ENCODE assay signal across 23 cellular contexts in genomic region chrX:47722260-47722659, GRCh38.
DNase-seq lines count a peak whose midpoint lies in the region; ATAC-seq and TF ChIP-seq lines count a peak whose summit lies in the region.
"Had no signal": no experiment of that assay in that cellular context is flagged by ENCODE, and none has a peak within 500 bp of the region (broad histone marks: within the 10 kb centered on the region; RNA-seq: fewer than 3 reads in every experiment).

No MANE protein-coding gene starts in this region.

- no peaks in the 10 kb centered on the region for H3K4me1 ChIP-seq in parathyroid adenoma
- H3K4me1 ChIP-seq in naive thymus-derived CD4-positive, alpha-beta T cell (ENCODE audit: control insufficient read depth in 2 of 2, insufficient read depth in 2 of 2, low read length in 2 of 2), result no peaks in the 10 kb centered on the region
- H3K4me1 ChIP-seq: BE2C, BLaER1 had no signal

- H3K36me3 ChIP-seq in parathyroid adenoma (ENCODE audit: control insufficient read depth, insufficient read depth, low read length), result no peaks in the 10 kb centered on the region
- H3K36me3 ChIP-seq in naive thymus-derived CD4-positive, alpha-beta T cell (ENCODE audit: control insufficient read depth in 2 of 3, insufficient read depth in 3 of 3, low read length in 3 of 3), result no peaks in the 10 kb centered on the region
- H3K36me3 ChIP-seq: BE2C, BLaER1 had no signal

- H3K27me3 ChIP-seq in parathyroid adenoma (ENCODE audit: control insufficient read depth, insufficient read depth, low read length), result no peaks in the 10 kb centered on the region
- no peaks in the 10 kb centered on the region for H3K27me3 ChIP-seq in naive thymus-derived CD4-positive, alpha-beta T cell (ENCODE audit: control insufficient read depth in 2 of 2, insufficient read depth in 2 of 2, low read length in 2 of 2)
- H3K27me3 ChIP-seq: BE2C had no signal

- intact Hi-C loops in naive thymus-derived CD4-positive, alpha-beta T cell (cut with micrococcal nuclease), result no loop called here

- H3K27ac ChIP-seq in parathyroid adenoma, result no peak overlapping the region
- H3K27ac ChIP-seq in naive thymus-derived CD4-positive, alpha-beta T cell (ENCODE audit: low read depth, low read length), result no peak overlapping the region
- H3K27ac ChIP-seq: BLaER1 had no signal

- H3K4me1 Mint-ChIP-seq in T-helper 17 cell, result peaks cover 2% of the 10 kb centered on the region
- no peaks in the 10 kb centered on the region for H3K4me1 Mint-ChIP-seq in stimulated activated naive B cell treated with anti-CD40 and anti-IgM and Interleukin-4, amounts not matched to agents 10 μg/mL and 1 μg/mL and 100 μg/mL, for 72 hours
- peaks cover 0 to 2% (median 0%) of the 10 kb centered on the region in 7 donors for H3K4me1 Mint-ChIP-seq in naive thymus-derived CD4-positive, alpha-beta T cell
- no peaks in the 10 kb centered on the region for H3K4me1 Mint-ChIP-seq in activated CD8-positive, alpha-beta memory T cell treated with anti-CD3 and anti-CD28 coated beads, Interleukin-2, amount 10 ng/mL, durations not matched to agents 7 days and 5 days
- H3K4me1 Mint-ChIP-seq: CD14-positive monocyte; CD4-positive, alpha-beta memory T cell; CD4-positive, CD25-positive, alpha-beta regulatory T cell; CD8-positive, alpha-beta memory T cell had no signal

- peak overlapping the region; percentile 29 for H3K27ac Mint-ChIP-seq in T-helper 17 cell
- no peak overlapping the region for H3K27ac Mint-ChIP-seq in stimulated activated naive B cell treated with anti-CD40 and anti-IgM and Interleukin-4, amounts not matched to agents 10 μg/mL and 1 μg/mL and 100 μg/mL, for 72 hours
- H3K27ac Mint-ChIP-seq in naive thymus-derived CD4-positive, alpha-beta T cell, result no peak overlapping the region
- no peak overlapping the region for H3K27ac Mint-ChIP-seq in activated CD8-positive, alpha-beta memory T cell treated with anti-CD3 and anti-CD28 coated beads, Interleukin-2, amount 10 ng/mL, durations not matched to agents 7 days and 5 days
- H3K27ac Mint-ChIP-seq: CD14-positive monocyte; CD4-positive, alpha-beta memory T cell; CD4-positive, CD25-positive, alpha-beta regulatory T cell; CD8-positive, alpha-beta memory T cell had no signal

- H3K4me3 Mint-ChIP-seq in T-helper 17 cell, result no peak overlapping the region
- H3K4me3 Mint-ChIP-seq in stimulated activated naive B cell treated with anti-CD40 and anti-IgM and Interleukin-4, amounts not matched to agents 10 μg/mL and 1 μg/mL and 100 μg/mL, for 72 hours, result no peak overlapping the region
- no peak overlapping the region for H3K4me3 Mint-ChIP-seq in naive thymus-derived CD4-positive, alpha-beta T cell
- H3K4me3 Mint-ChIP-seq in activated CD8-positive, alpha-beta memory T cell treated with anti-CD3 and anti-CD28 coated beads, Interleukin-2, amount 10 ng/mL, durations not matched to agents 7 days and 5 days, result no peak overlapping the region
- H3K4me3 Mint-ChIP-seq: CD14-positive monocyte; CD4-positive, alpha-beta memory T cell; CD4-positive, CD25-positive, alpha-beta regulatory T cell; CD8-positive, alpha-beta memory T cell had no signal

- H2AFZ ChIP-seq in parathyroid adenoma, result peak overlapping the region; percentile 38

- ATAC-seq in T-helper 17 cell, result no peak
- no peak for ATAC-seq in stimulated activated naive B cell treated with anti-CD40 and anti-IgM and Interleukin-4, amounts not matched to agents 10 μg/mL and 1 μg/mL and 100 μg/mL, for 72 hours (replicated peaks)
- no peak for ATAC-seq in naive thymus-derived CD4-positive, alpha-beta T cell
- no peak for ATAC-seq in activated CD8-positive, alpha-beta memory T cell treated with anti-CD3 and anti-CD28 coated beads, Interleukin-2, amount 10 ng/mL, durations not matched to agents 7 days and 5 days
- ATAC-seq: GM12878 had no signal

- CTCF ChIA-PET in naive thymus-derived CD4-positive, alpha-beta T cell (lab: Charles Lee), result no interaction called here
- CTCF ChIA-PET in activated CD8-positive, alpha-beta memory T cell treated with anti-CD3 and anti-CD28 coated beads, Interleukin-2, amount 10 ng/mL, durations not matched to agents 7 days and 5 days (lab: Charles Lee), result no interaction called here

- H3K27me3 Mint-ChIP-seq in T-helper 17 cell, result no peaks in the 10 kb centered on the region
- peaks cover 21 to 27% of the 10 kb centered on the region in 2 donors for H3K27me3 Mint-ChIP-seq in stimulated activated naive B cell treated with anti-CD40 and anti-IgM and Interleukin-4, amounts not matched to agents 10 μg/mL and 1 μg/mL and 100 μg/mL, for 72 hours
- peaks cover 0 to 14% (median 0%) of the 10 kb centered on the region in 5 donors for H3K27me3 Mint-ChIP-seq in naive thymus-derived CD4-positive, alpha-beta T cell
- peaks cover 3% of the 10 kb centered on the region for H3K27me3 Mint-ChIP-seq in activated CD8-positive, alpha-beta memory T cell treated with anti-CD3 and anti-CD28 coated beads, Interleukin-2, amount 10 ng/mL, durations not matched to agents 7 days and 5 days
- H3K27me3 Mint-ChIP-seq: CD4-positive, alpha-beta memory T cell had no signal

- H3K4me2 ChIP-seq in parathyroid adenoma (ENCODE audit: low read length), result no peak overlapping the region
- H3K4me2 ChIP-seq: BLaER1 had no signal

- no peaks in the 10 kb centered on the region for H3K79me2 ChIP-seq in parathyroid adenoma

- H3K9me3 ChIP-seq in T-helper 17 cell (ENCODE audit: control insufficient read depth, low read length, poor library complexity, severe bottlenecking) (no peaks in the 10 kb centered on the region), parathyroid adenoma (ENCODE audit: control insufficient read depth, low read length) (no peaks in the 10 kb centered on the region)
- no peaks in the 10 kb centered on the region for H3K9me3 ChIP-seq in naive thymus-derived CD4-positive, alpha-beta T cell (ENCODE audit: control insufficient read depth in 2 of 3, low read length in 3 of 3)
- H3K9me3 ChIP-seq: BE2C had no signal

- POLR2A ChIA-PET in naive thymus-derived CD4-positive, alpha-beta T cell (lab: Charles Lee), result no interaction called here

- no peak for TF ChIP-seq CTCF in parathyroid adenoma (IDR thresholded peaks at IDR 0.05)

- H3K9ac ChIP-seq in parathyroid adenoma, result no peak overlapping the region
- H3K9ac ChIP-seq: BLaER1 had no signal

- DNase-seq in T-helper 17 cell, result no peak
- no peak for DNase-seq in stimulated activated naive B cell treated with anti-CD40 and anti-IgM and Interleukin-4, amounts not matched to agents 10 μg/mL and 1 μg/mL and 100 μg/mL, for 72 hours
- DNase-seq in naive thymus-derived CD4-positive, alpha-beta T cell, result no peak
- no peak for DNase-seq in activated CD8-positive, alpha-beta memory T cell treated with anti-CD3 and anti-CD28 coated beads, Interleukin-2, amount 10 ng/mL, durations not matched to agents 7 days and 5 days
- DNase-seq: 8988T; ACHN; BE2C; C1 segment of cervical spinal cord; CD4-positive, alpha-beta memory T cell; CD4-positive, CD25-positive, alpha-beta regulatory T cell; CD8-positive, alpha-beta memory T cell; COR-L47; DMS 273 treated with DMSO at 0.1 percent for 48 hours; DMS153; DMS53; DMS79; DND-41; EL; GDM1 had no signal

- H3K4me3 ChIP-seq in parathyroid adenoma (ENCODE audit: low read depth, low read length), result no peak overlapping the region
- no peak overlapping the region for H3K4me3 ChIP-seq in naive thymus-derived CD4-positive, alpha-beta T cell (ENCODE audit: low read length)
- H3K4me3 ChIP-seq: BLaER1, GM12878 had no signal

- H3K9me3 Mint-ChIP-seq in stimulated activated naive B cell treated with anti-CD40 and anti-IgM and Interleukin-4, amounts not matched to agents 10 μg/mL and 1 μg/mL and 100 μg/mL, for 72 hours, result peaks cover 0 to 2% of the 10 kb centered on the region in 2 donors
- H3K9me3 Mint-ChIP-seq in naive thymus-derived CD4-positive, alpha-beta T cell, result peaks cover 0 to 2% (median 0%) of the 10 kb centered on the region in 11 donors
- H3K9me3 Mint-ChIP-seq in activated CD8-positive, alpha-beta memory T cell treated with anti-CD3 and anti-CD28 coated beads, Interleukin-2, amount 10 ng/mL, durations not matched to agents 7 days and 5 days (ENCODE audit: low read depth), result no peaks in the 10 kb centered on the region
- H3K9me3 Mint-ChIP-seq: CD4-positive, CD25-positive, alpha-beta regulatory T cell; CD8-positive, alpha-beta memory T cell had no signal

- no peaks in the 10 kb centered on the region for H3K36me3 Mint-ChIP-seq in T-helper 17 cell (ENCODE audit: low read depth)
- H3K36me3 Mint-ChIP-seq in stimulated activated naive B cell treated with anti-CD40 and anti-IgM and Interleukin-4, amounts not matched to agents 10 μg/mL and 1 μg/mL and 100 μg/mL, for 72 hours, result no peaks in the 10 kb centered on the region
- H3K36me3 Mint-ChIP-seq in naive thymus-derived CD4-positive, alpha-beta T cell, result no peaks in the 10 kb centered on the region
- no peaks in the 10 kb centered on the region for H3K36me3 Mint-ChIP-seq in activated CD8-positive, alpha-beta memory T cell treated with anti-CD3 and anti-CD28 coated beads, Interleukin-2, amount 10 ng/mL, durations not matched to agents 7 days and 5 days
- H3K36me3 Mint-ChIP-seq: CD14-positive monocyte; CD4-positive, alpha-beta memory T cell; CD4-positive, CD25-positive, alpha-beta regulatory T cell; CD8-positive, alpha-beta memory T cell had no signal
